ENCODE assay signal across 14 cellular contexts in the genomic region with DNA sequence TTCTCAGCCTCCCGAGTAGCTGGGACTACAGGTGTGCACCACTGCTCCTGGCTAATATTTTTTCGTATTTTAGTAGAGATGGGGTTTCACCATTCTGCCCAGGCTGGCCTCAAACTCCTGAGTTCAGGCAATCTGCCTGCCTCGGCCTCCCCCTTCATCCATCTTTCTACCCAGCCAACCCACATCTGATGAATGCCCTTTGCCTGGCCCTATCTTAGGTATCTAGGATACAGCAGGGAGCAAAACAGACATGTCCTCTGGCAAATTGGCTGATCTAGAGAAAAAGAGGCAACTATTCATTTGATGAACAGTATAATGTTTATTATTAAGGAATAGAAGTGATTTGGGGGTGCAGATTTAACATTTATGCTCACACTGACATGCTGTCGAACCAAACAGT.
DNase-seq lines count a peak whose midpoint lies in the region; ATAC-seq, FAIRE-seq and TF ChIP-seq lines count a peak whose summit lies in the region.
"Had no signal": no experiment of that assay in that cellular context is flagged by ENCODE, and none has a peak within 500 bp of the region (broad histone marks: within the 10 kb centered on the region; RNA-seq: fewer than 3 reads in every experiment).

No MANE protein-coding gene starts in this region.

- no peak for FAIRE-seq in keratinocyte (lab: Jason Lieb, UNC)

- no peaks in the 10 kb centered on the region for H4K20me1 ChIP-seq in keratinocyte (ENCODE audit: control insufficient read depth, extremely low read depth, insufficient read depth, low read length)

- DNase-seq in A673 (ENCODE audit: low spot score) (no peak), keratinocyte (ENCODE audit: low read depth, low spot score) (no peak), CD1c-positive myeloid dendritic cell (ENCODE audit: extremely low spot score) (no peak), HUDEP-2 (lab: John Stamatoyannopoulos, UW; ENCODE audit: unreplicated experiment in 76 of 76) (no peak), testis (no peak)
- DNase-seq: activated CD8-positive, alpha-beta memory T cell treated with anti-CD3 and anti-CD28 coated beads, Interleukin-2, amount 10 ng/mL, durations not matched to agents 7 days and 5 days; H9; midbrain; NCI-H748 treated with DMSO at 0.1 percent for 48 hours; SIG-M5 had no signal

- H3K27me3 ChIP-seq in A673 (replicated peaks; ENCODE audit: insufficient read depth, low read depth, low read length, poor library complexity) = no peaks in the 10 kb centered on the region
- H3K27me3 ChIP-seq in HUES48 (ENCODE audit: control insufficient read depth, insufficient read depth, low read length) = no peaks in the 10 kb centered on the region
- H3K27me3 ChIP-seq in keratinocyte (ENCODE audit: control insufficient read depth, extremely low read depth, insufficient read depth, low read length) = no peaks in the 10 kb centered on the region
- no peaks in the 10 kb centered on the region for H3K27me3 ChIP-seq in testis

- no TSS peak for BruUV-seq in A673 (replicated peaks; lab: Mats Ljungman, UMichigan)

- H3K9me1 ChIP-seq in keratinocyte (ENCODE audit: control insufficient read depth, extremely low read depth, insufficient read depth, low read length) = no peaks in the 10 kb centered on the region

- no peaks in the 10 kb centered on the region for H3K36me3 ChIP-seq in A673 (ENCODE audit: insufficient read depth, low read length, poor library complexity, severe bottlenecking)
- peaks cover 4% of the 10 kb centered on the region; the same call in 1 of the 2 replicates for H3K36me3 ChIP-seq in HUES48 (ENCODE audit: control insufficient read depth, insufficient read depth, low read length)
- no peaks in the 10 kb centered on the region for H3K36me3 ChIP-seq in keratinocyte (ENCODE audit: control insufficient read depth in 2 of 2, extremely low read depth in 1 of 2, insufficient read depth in 2 of 2, low read length in 2 of 2)
- H3K36me3 ChIP-seq in testis (ENCODE audit: low read depth, missing control alignments) = no peaks in the 10 kb centered on the region

- H3K27ac ChIP-seq in A673 (ENCODE audit: low read depth, low read length, poor library complexity, severe bottlenecking) = peak overlapping the region; percentile 49
- peak overlapping the region; percentile 11 for H3K27ac ChIP-seq in HUES48 (ENCODE audit: low read depth, low read length)
- H3K27ac ChIP-seq in keratinocyte (ENCODE audit: control insufficient read depth, insufficient read depth, low read length) = peak overlapping the region; percentile 47
- H3K27ac ChIP-seq in testis = no peak overlapping the region

- no peak for ATAC-seq in HG03280 (IDR thresholded peaks at IDR 0.05; ENCODE audit: unreplicated experiment)
- ATAC-seq: activated CD8-positive, alpha-beta memory T cell treated with anti-CD3 and anti-CD28 coated beads, Interleukin-2, amount 10 ng/mL, durations not matched to agents 7 days and 5 days; esophagus mucosa had no signal

- POLR2A ChIA-PET in A673 (lab: Charles Lee; ENCODE audit: low non-redundant PET) = no interaction called here

- peak overlapping the region; percentile 88 for H3K4me2 ChIP-seq in keratinocyte (ENCODE audit: control insufficient read depth, extremely low read depth, insufficient read depth, low read depth, low read length)

- H3K4me3 ChIP-seq in A673 (ENCODE audit: low read depth, low read length, poor library complexity, severe bottlenecking) = no peak overlapping the region
- H3K4me3 ChIP-seq in HUES48 (ENCODE audit: low read depth, low read length) = no peak overlapping the region
- peak overlapping the region; percentile 3; the same call in 1 of the 2 replicates for H3K4me3 ChIP-seq in WI38 (ENCODE audit: low read depth, low read length)
- H3K4me3 ChIP-seq in keratinocyte (ENCODE audit: control insufficient read depth in 2 of 3, extremely low read depth in 1 of 3, insufficient read depth in 2 of 3, low read depth in 1 of 3, low read length in 3 of 3) = no peak overlapping the region
- H3K4me3 ChIP-seq in testis = no peak overlapping the region

- intact Hi-C loops in A673 (cut with micrococcal nuclease; ENCODE audit: unreplicated experiment) = loop anchor here (5.0 kb wide), 2 partner anchors 109 to 124 kb away; partner anchors contain the start of gene TRIO
- intact Hi-C loops in testis (cut with DNase I; ENCODE audit: low total_unique reads) = loop anchor here (10.0 kb wide), 2 partner anchors 121 to 151 kb away; partner anchors contain the start of gene TRIO

- TF ChIP-seq POLR2A in testis (IDR thresholded peaks at IDR 0.05) = no peak

- no peak for TF ChIP-seq CTCF in A673 (conservative IDR thresholded peaks at IDR 0.05; ENCODE audit: low read depth, low read length)
- TF ChIP-seq CTCF in WI38 (IDR thresholded peaks at IDR 0.05; ENCODE audit: low read depth, low read length) = no peak
- TF ChIP-seq CTCF in keratinocyte (optimal IDR thresholded peaks at IDR 0.05 in 1 of 3, IDR thresholded peaks at IDR 0.05 in 1 of 3, conservative IDR thresholded peaks at IDR 0.05 in 1 of 3; ENCODE audit: extremely low read depth in 1 of 3, insufficient read depth in 2 of 3, low read length in 3 of 3) = no peak
- no peak for TF ChIP-seq CTCF in testis (IDR thresholded peaks at IDR 0.05)

- H2AFZ ChIP-seq in keratinocyte (ENCODE audit: control insufficient read depth, low read length) = no peak overlapping the region

- 83 to 92% methylated on average over 4 of the region's 4 CpGs for WGBS in testis, 2 donors

- dilution Hi-C loops in keratinocyte (cut with MboI; ENCODE audit: extremely low pct_ligation_motif_present, low sequenced_read_pairs) = no loop called here

- H3K9me3 ChIP-seq in A673 (ENCODE audit: low read depth, low read length, poor library complexity, severe bottlenecking) (no peaks in the 10 kb centered on the region), HUES48 (ENCODE audit: control insufficient read depth, insufficient read depth, low read length) (no peaks in the 10 kb centered on the region), keratinocyte (ENCODE audit: control insufficient read depth, low read depth, low read length) (no peaks in the 10 kb centered on the region), testis (no peaks in the 10 kb centered on the region)

- H3K4me1 ChIP-seq in A673 (ENCODE audit: insufficient read depth, low read length, poor library complexity, severe bottlenecking) (peaks cover 62% of the 10 kb centered on the region), HUES48 (ENCODE audit: control insufficient read depth, insufficient read depth, low read length) (peaks cover 92% of the 10 kb centered on the region), keratinocyte (ENCODE audit: control insufficient read depth, extremely low read depth, insufficient read depth, low read length) (peaks cover 81% of the 10 kb centered on the region), testis (peaks cover 14% of the 10 kb centered on the region)

- H3K9ac ChIP-seq in HUES48 (ENCODE audit: low read depth, low read length) (no peak overlapping the region; the same call in 1 of the 2 replicates), keratinocyte (ENCODE audit: control insufficient read depth, extremely low read depth, insufficient read depth, low read length) (peak overlapping the region; percentile 17)

- peaks cover 84% of the 10 kb centered on the region for H3K79me2 ChIP-seq in keratinocyte (ENCODE audit: control insufficient read depth, insufficient read depth, low read length)

- CTCF ChIA-PET in A673 (lab: Charles Lee) = no interaction called here

Comparison
In these comparisons a context has a peak if more than half of its experiments do, and no peak if none do; other contexts are left out.
1. H3K27ac ChIP-seq: peak in A673 (single experiment), HUES48 (single experiment) and keratinocyte (single experiment); none in testis (0 of 2).